In the genomic region with DNA sequence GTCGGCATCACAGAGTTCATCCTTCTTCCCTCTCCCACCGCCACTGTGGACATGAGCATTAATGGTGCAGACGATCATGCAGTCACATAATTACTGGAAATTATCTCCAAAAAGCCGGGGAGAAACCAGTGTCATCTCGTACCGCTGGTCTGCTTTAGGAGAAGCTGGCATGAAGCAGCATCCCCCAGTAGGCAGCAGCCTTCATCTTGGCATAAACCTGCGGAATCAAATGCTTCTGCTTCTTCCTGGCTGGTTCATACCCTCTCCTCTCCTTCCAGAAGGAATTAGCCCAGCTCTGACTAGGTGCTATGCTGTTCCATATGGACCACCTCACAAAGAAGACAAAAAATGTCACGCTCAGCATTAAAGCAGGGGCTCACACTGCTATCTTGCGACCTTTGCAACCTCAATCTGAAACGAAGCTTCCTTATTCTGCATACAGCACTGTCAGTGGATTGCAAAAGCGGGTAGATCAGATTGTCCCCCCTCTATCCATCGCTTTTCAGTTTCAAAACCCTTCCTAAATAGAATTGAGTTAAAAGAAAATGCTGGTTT, we compare ENCODE assay signal across 25 cellular contexts.
"Had no signal": no experiment of that assay in that cellular context is flagged by ENCODE, and none has a peak within 500 bp of the region (broad histone marks: within the 10 kb centered on the region; RNA-seq: fewer than 3 reads in every experiment).

No MANE protein-coding gene starts in this region.

- H3K9me3 ChIP-seq: gastrocnemius medialis, lower lobe of right lung, ovary, psoas muscle, suprapubic skin, transverse colon, vagina had no signal

- H3K4me3 ChIP-seq: dorsolateral prefrontal cortex, gastrocnemius medialis, lower lobe of right lung, ovary, psoas muscle, skin epidermis, suprapubic skin, transverse colon, vagina had no signal

- DNase-seq: effector CD4-positive, alpha-beta T cell; endodermal cell; foreskin fibroblast; gastrocnemius medialis; head of caudate nucleus; left ventricle myocardium superior; lower lobe of right lung; natural killer cell; occipital lobe; ovary; posterior cingulate gyrus; psoas muscle; right cardiac atrium; stimulated activated CD4-positive, alpha-beta T cell treated with anti-CD3 and anti-CD28 coated beads, Interleukin-15, amount 100 ng/mL, for 24 hours; stimulated activated CD4-positive, alpha-beta T cell treated with anti-CD3 and anti-CD28 coated beads, Interleukin-2, amount 100 ng/mL, for 48 hours; stimulated activated CD8-positive, alpha-beta memory T cell treated with anti-CD3 and anti-CD28 coated beads, Interleukin-4, amount 100 ng/mL, for 48 hours; stimulated activated naive CD4-positive, alpha-beta T cell; stimulated activated naive CD8-positive, alpha-beta T cell treated with anti-CD3 and anti-CD28 coated beads, Interleukin-15, amount 100 ng/mL, for 72 hours; transverse colon had no signal

- H3K36me3 ChIP-seq: gastrocnemius medialis, lower lobe of right lung, ovary, suprapubic skin, transverse colon, vagina had no signal

- H3K4me1 ChIP-seq: lower lobe of right lung, transverse colon, vagina had no signal

- ATAC-seq: esophagus mucosa; gastrocnemius medialis; left ventricle myocardium superior; lower lobe of right lung; natural killer cell; psoas muscle; right cardiac atrium; stimulated activated naive CD8-positive, alpha-beta T cell treated with anti-CD3 and anti-CD28 coated beads, Interleukin-15, amount 100 ng/mL, for 72 hours had no signal

- H3K27ac ChIP-seq: dorsolateral prefrontal cortex, epithelial cell of prostate, gastrocnemius medialis, lower lobe of right lung, ovary, psoas muscle, skin epidermis, suprapubic skin, transverse colon, vagina had no signal

- H3K27me3 ChIP-seq: dorsolateral prefrontal cortex, gastrocnemius medialis, ovary, suprapubic skin, transverse colon, vagina had no signal
